12 cellular contexts compared by ENCODE assay signal in the genomic region with DNA sequence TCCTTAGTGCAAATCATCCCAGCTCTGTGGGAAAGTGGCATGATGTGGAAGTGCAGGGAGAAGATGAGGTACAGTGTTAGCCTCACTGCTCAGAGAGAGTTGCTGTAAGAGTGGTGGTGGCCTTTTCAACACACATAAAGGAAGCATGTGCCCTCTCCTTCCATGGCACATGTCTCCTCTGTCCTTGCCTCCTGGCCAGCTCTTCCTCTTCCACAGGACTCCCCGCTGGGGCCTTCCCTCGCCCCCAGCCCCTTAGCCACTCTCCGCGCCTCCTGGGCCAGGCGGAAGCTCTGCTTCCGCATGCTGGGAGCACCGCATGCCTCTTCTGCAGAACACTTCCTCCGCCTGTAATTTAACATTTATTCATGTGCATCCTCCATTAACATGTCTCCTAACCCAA. TPM values are rescaled to one million over a fixed set of nuclear protein-coding genes. Genes with fewer than 3 reads are reported as not detected.
DNase-seq lines count a peak whose midpoint lies in the region; ATAC-seq lines count a peak whose summit lies in the region.
"Had no signal": no experiment of that assay in that cellular context is flagged by ENCODE, and none has a peak within 500 bp of the region (broad histone marks: within the 10 kb centered on the region; RNA-seq: fewer than 3 reads in every experiment).

No MANE protein-coding gene starts in this region.

- H3K4me3 ChIP-seq in HUES48 (ENCODE audit: low read depth, low read length): no peak overlapping the region
- H3K4me3 ChIP-seq: gastroesophageal sphincter had no signal

- H3K27ac ChIP-seq in HUES48 (ENCODE audit: low read depth, low read length): peak overlapping the region; percentile 9

- no peak for DNase-seq in activated T-cell treated with anti-CD3 and anti-CD28 coated beads, Interleukin-2, amount 50 U/mL, for 4 hours
- no peak for DNase-seq in activated T-cell treated with anti-CD3 and anti-CD28 coated beads for 4 hours
- DNase-seq in activated naive CD8-positive, alpha-beta T cell treated with anti-CD3 and anti-CD28 coated beads for 36 hours: no peak
- DNase-seq in sciatic nerve (ENCODE audit: low spot score): no peak
- no peak for DNase-seq in NCI-H2171 (lab: John Stamatoyannopoulos, UW)
- DNase-seq in DMS 273 treated with DMSO at 0.1 percent for 48 hours (lab: John Stamatoyannopoulos, UW): no peak
- DNase-seq in SKM-1 treated with dmso at 0.1 percent for 144 hours (lab: John Stamatoyannopoulos, UW; ENCODE audit: unreplicated experiment): no peak
- DNase-seq: HFFc6, mammary epithelial cell had no signal

- H3K9me3 ChIP-seq in HUES48 (ENCODE audit: control insufficient read depth, insufficient read depth, low read length): no peaks in the 10 kb centered on the region
- H3K9me3 ChIP-seq: gastroesophageal sphincter had no signal

- peaks cover 2% of the 10 kb centered on the region for H3K27me3 Mint-ChIP-seq in activated T-cell treated with anti-CD3 and anti-CD28 coated beads, Interleukin-2, amount 50 U/mL, for 4 hours (ENCODE audit: low read depth)
- H3K27me3 Mint-ChIP-seq in activated naive CD8-positive, alpha-beta T cell treated with anti-CD3 and anti-CD28 coated beads for 36 hours: no peaks in the 10 kb centered on the region

- H3K9me3 Mint-ChIP-seq in activated T-cell treated with anti-CD3 and anti-CD28 coated beads, Interleukin-2, amount 50 U/mL, for 4 hours: no peaks in the 10 kb centered on the region
- H3K9me3 Mint-ChIP-seq in activated naive CD8-positive, alpha-beta T cell treated with anti-CD3 and anti-CD28 coated beads for 36 hours: no peaks in the 10 kb centered on the region

- H3K4me1 ChIP-seq in HUES48 (ENCODE audit: control insufficient read depth, insufficient read depth, low read length): peaks cover 57% of the 10 kb centered on the region

- H3K4me3 Mint-ChIP-seq in activated T-cell treated with anti-CD3 and anti-CD28 coated beads, Interleukin-2, amount 50 U/mL, for 4 hours: peak overlapping the region; percentile 25
- H3K4me3 Mint-ChIP-seq in activated naive CD8-positive, alpha-beta T cell treated with anti-CD3 and anti-CD28 coated beads for 36 hours: peak overlapping the region; percentile 9
- H3K4me3 Mint-ChIP-seq: HFFc6 had no signal

- H3K27me3 ChIP-seq in HUES48 (ENCODE audit: control insufficient read depth, insufficient read depth, low read length): no peaks in the 10 kb centered on the region
- H3K27me3 ChIP-seq: gastroesophageal sphincter had no signal

- H3K36me3 ChIP-seq in HUES48 (ENCODE audit: control insufficient read depth, insufficient read depth, low read length): no peaks in the 10 kb centered on the region
- H3K36me3 ChIP-seq: gastroesophageal sphincter had no signal

- ATAC-seq in activated T-cell treated with anti-CD3 and anti-CD28 coated beads, Interleukin-2, amount 50 U/mL, for 4 hours: no peak
- peak; percentile 67 for ATAC-seq in sciatic nerve
- ATAC-seq: gastroesophageal sphincter had no signal

- intact Hi-C loops in sciatic nerve (cut with DNase I): no loop called here

- no peaks in the 10 kb centered on the region for H3K36me3 Mint-ChIP-seq in activated T-cell treated with anti-CD3 and anti-CD28 coated beads, Interleukin-2, amount 50 U/mL, for 4 hours (ENCODE audit: insufficient read depth)
- H3K36me3 Mint-ChIP-seq in activated naive CD8-positive, alpha-beta T cell treated with anti-CD3 and anti-CD28 coated beads for 36 hours: peaks cover 2% of the 10 kb centered on the region

- peak overlapping the region; percentile 49 for H3K27ac Mint-ChIP-seq in activated naive CD8-positive, alpha-beta T cell treated with anti-CD3 and anti-CD28 coated beads for 36 hours
- H3K27ac Mint-ChIP-seq: HFFc6 had no signal

- H3K9ac ChIP-seq in HUES48 (ENCODE audit: low read depth, low read length): no peak overlapping the region

- peaks cover 22% of the 10 kb centered on the region for H3K4me1 Mint-ChIP-seq in activated T-cell treated with anti-CD3 and anti-CD28 coated beads, Interleukin-2, amount 50 U/mL, for 4 hours (ENCODE audit: low read depth)
- H3K4me1 Mint-ChIP-seq in activated naive CD8-positive, alpha-beta T cell treated with anti-CD3 and anti-CD28 coated beads for 36 hours: peaks cover 16% of the 10 kb centered on the region

RNA-seq across cellular contexts. Expression of gene KCNMB1, which starts 4.8 kb away (rescaled TPM):
- total RNA-seq in activated T-cell treated with anti-CD3 and anti-CD28 coated beads, Interleukin-2, amount 50 U/mL, for 4 hours: under 1 TPM in 1 of 3 donors, not detected in 2; 0.03 TPM
- not detected for total RNA-seq in activated naive CD8-positive, alpha-beta T cell treated with anti-CD3 and anti-CD28 coated beads for 36 hours
- total RNA-seq in sciatic nerve: 1.4 TPM
- total RNA-seq: HFFc6, SK-MEL-5 had no signal
